ENCODE assay signal across 15 cellular contexts in the genomic region with DNA sequence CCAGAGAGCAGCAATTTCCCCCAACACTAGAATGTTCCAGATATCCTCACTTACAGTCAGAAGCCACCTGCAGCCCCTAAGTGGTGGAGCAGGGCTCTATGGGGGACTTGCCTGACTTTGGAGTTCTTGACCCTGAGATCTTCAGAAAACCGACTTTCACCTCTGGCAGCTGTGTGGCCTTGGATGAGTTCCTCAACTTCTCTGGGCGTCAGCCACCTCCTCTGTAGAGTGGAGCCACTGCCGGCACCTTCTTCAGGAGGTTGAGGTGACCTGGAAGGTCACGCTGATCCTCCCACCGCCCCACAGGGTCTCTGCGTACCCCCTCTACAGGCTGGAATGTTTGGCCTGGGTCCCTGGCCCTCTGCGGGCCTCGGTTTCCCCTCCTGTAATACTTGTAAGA. TPM values are rescaled to one million over a fixed set of nuclear protein-coding genes. Genes with fewer than 3 reads are reported as not detected.
DNase-seq lines count a peak whose midpoint lies in the region; ATAC-seq and TF ChIP-seq lines count a peak whose summit lies in the region.
"Had no signal": no experiment of that assay in that cellular context is flagged by ENCODE, and none has a peak within 500 bp of the region (broad histone marks: within the 10 kb centered on the region; RNA-seq: fewer than 3 reads in every experiment).

No MANE protein-coding gene starts in this region.

- H3K4me1 Mint-ChIP-seq in osteocyte (ENCODE audit: unreplicated experiment) = peaks cover 11% of the 10 kb centered on the region
- H3K4me1 Mint-ChIP-seq: CD8-positive, alpha-beta memory T cell had no signal

- H3K9me3 Mint-ChIP-seq in osteocyte (ENCODE audit: unreplicated experiment) = no peaks in the 10 kb centered on the region

- peak; percentile 26 for DNase-seq in NCI-H2171 treated with DMSO at 0.1 percent for 48 hours (lab: John Stamatoyannopoulos, UW)
- no peak for DNase-seq in NCI-H2171 (lab: John Stamatoyannopoulos, UW)
- peak; percentile 65 for DNase-seq in NCI-H69 (lab: John Stamatoyannopoulos, UW)
- DNase-seq in ecto neural progenitor cell (ENCODE audit: low spot score) = peak; percentile 39
- DNase-seq in omental fat pad (ENCODE audit: low spot score) = no peak
- no peak for DNase-seq in osteocyte (ENCODE audit: extremely low spot score, unreplicated experiment)
- DNase-seq: Caco-2; CD8-positive, alpha-beta memory T cell; DMS53; GF-D8; GM23248 had no signal

- no peak overlapping the region for H3K4me3 Mint-ChIP-seq in osteocyte (ENCODE audit: unreplicated experiment)
- H3K4me3 Mint-ChIP-seq: CD8-positive, alpha-beta memory T cell had no signal

- no peak overlapping the region for H3K27ac Mint-ChIP-seq in osteocyte (ENCODE audit: unreplicated experiment)
- H3K27ac Mint-ChIP-seq: CD8-positive, alpha-beta memory T cell had no signal

- TF ChIP-seq CTCF in omental fat pad (IDR thresholded peaks at IDR 0.05) (no peak), osteocyte (IDR thresholded peaks at IDR 0.05) (no peak)

- H3K36me3 Mint-ChIP-seq in osteocyte (ENCODE audit: unreplicated experiment) = no peaks in the 10 kb centered on the region
- H3K36me3 Mint-ChIP-seq: CD8-positive, alpha-beta memory T cell had no signal

- peak; percentile 37 for ATAC-seq in omental fat pad (ENCODE audit: low FRiP score)
- ATAC-seq in GM21381 (IDR thresholded peaks at IDR 0.05; ENCODE audit: unreplicated experiment) = no peak
- no peak for ATAC-seq in HG02981 (IDR thresholded peaks at IDR 0.05; ENCODE audit: unreplicated experiment)

- peaks cover 4% of the 10 kb centered on the region for H3K27me3 Mint-ChIP-seq in osteocyte (ENCODE audit: unreplicated experiment)

RNA-seq across cellular contexts. Expression of a gene that starts 7.1 kb away (rescaled TPM):
- total RNA-seq in omental fat pad (not detected), osteocyte (not detected in 2 replicates)
- total RNA-seq: A673; Caco-2; CD8-positive, alpha-beta memory T cell; GM23248; HT1080 had no signal

RNA-seq across cellular contexts. Expression of a gene that starts 26.2 kb away (rescaled TPM):
- total RNA-seq in omental fat pad = 100 to 1,000 TPM; 134 to 234 (median 190) TPM
- total RNA-seq in osteocyte = 253 and 259 TPM in 2 replicates

RNA-seq across cellular contexts. Expression of a gene that starts 26.2 kb away (rescaled TPM):
- total RNA-seq in omental fat pad (not detected), osteocyte (not detected in 2 replicates)
- total RNA-seq: A673; CD8-positive, alpha-beta memory T cell; GM23248; HT1080 had no signal

RNA-seq across cellular contexts. Expression of a gene that starts 27.2 kb away (rescaled TPM):
- total RNA-seq in omental fat pad (10 to 100 TPM in 1 of 4 donors, 1 to 10 TPM in 3; 2.0 to 10.4 (median 4.6) TPM), osteocyte (10.0 and 10.7 TPM in 2 replicates)

RNA-seq across cellular contexts. Expression of a gene that starts 36.6 kb away (rescaled TPM):
- total RNA-seq in omental fat pad = 1 to 10 TPM; 2.3 to 9.0 (median 4.6) TPM
- 14.4 and 15.6 TPM in 2 replicates for total RNA-seq in osteocyte

Comparison
In these comparisons a context has a peak if more than half of its experiments do, and no peak if none do; other contexts are left out.
1. DNase-seq: peak in NCI-H2171 treated with DMSO at 0.1 percent for 48 hours (single experiment), NCI-H69 (single experiment) and ecto neural progenitor cell (single experiment); none in NCI-H2171 (single experiment), omental fat pad (single experiment) and osteocyte (single experiment).